14 cellular contexts compared by ENCODE assay signal in genomic region chr9:113616116-113616515, GRCh38.
DNase-seq lines count a peak whose midpoint lies in the region; ATAC-seq, FAIRE-seq and TF ChIP-seq lines count a peak whose summit lies in the region.
"Had no signal": no experiment of that assay in that cellular context is flagged by ENCODE, and none has a peak within 500 bp of the region (broad histone marks: within the 10 kb centered on the region; RNA-seq: fewer than 3 reads in every experiment).

No MANE protein-coding gene starts in this region.

- H3K36me3 Mint-ChIP-seq in activated CD4-positive, alpha-beta T cell treated with anti-CD3 and anti-CD28 coated beads for 36 hours (ENCODE audit: low read depth), result no peaks in the 10 kb centered on the region
- no peaks in the 10 kb centered on the region for H3K36me3 Mint-ChIP-seq in stimulated activated memory B cell treated with anti-CD40 and anti-IgM and Interleukin-4, amounts not matched to agents 10 μg/mL and 1 μg/mL and 100 μg/mL, for 72 hours
- H3K36me3 Mint-ChIP-seq: CD8-positive, alpha-beta T cell had no signal

- H3K27me3 ChIP-seq in adipocyte (replicated peaks; ENCODE audit: control insufficient read depth, insufficient read depth, low read length), result no peaks in the 10 kb centered on the region
- H3K27me3 ChIP-seq in lower lobe of right lung (ENCODE audit: low read depth), result no peaks in the 10 kb centered on the region

- H3K4me3 Mint-ChIP-seq in activated CD4-positive, alpha-beta T cell treated with anti-CD3 and anti-CD28 coated beads for 36 hours, result peak overlapping the region; percentile 31
- H3K4me3 Mint-ChIP-seq in stimulated activated memory B cell treated with anti-CD40 and anti-IgM and Interleukin-4, amounts not matched to agents 10 μg/mL and 1 μg/mL and 100 μg/mL, for 72 hours, result no peak overlapping the region
- H3K4me3 Mint-ChIP-seq: CD8-positive, alpha-beta T cell had no signal

- no peak for DNase-seq in activated CD4-positive, alpha-beta T cell treated with anti-CD3 and anti-CD28 coated beads for 36 hours
- DNase-seq in activated CD4-positive, alpha-beta T cell treated with anti-CD3 and anti-CD28 coated beads for 48 hours, result no peak
- DNase-seq in adipocyte (ENCODE audit: low read depth) (peak; percentile 30), lower lobe of right lung (no peak), D721Med (ENCODE audit: insufficient read length, low spot score) (no peak), retina (no peak)
- DNase-seq: 8988T; activated CD4-positive, alpha-beta T cell treated with anti-CD3 and anti-CD28 coated beads for 4 hours; activated naive CD4-positive, alpha-beta T cell; CD8-positive, alpha-beta T cell; erythroblast had no signal

- peak overlapping the region; percentile 58 for H3K27ac ChIP-seq in lower lobe of right lung

- no peaks in the 10 kb centered on the region for H3K27me3 Mint-ChIP-seq in activated CD4-positive, alpha-beta T cell treated with anti-CD3 and anti-CD28 coated beads for 36 hours
- no peaks in the 10 kb centered on the region for H3K27me3 Mint-ChIP-seq in stimulated activated memory B cell treated with anti-CD40 and anti-IgM and Interleukin-4, amounts not matched to agents 10 μg/mL and 1 μg/mL and 100 μg/mL, for 72 hours

- POLR2A ChIA-PET in activated CD4-positive, alpha-beta T cell treated with anti-CD3 and anti-CD28 coated beads for 36 hours (lab: Charles Lee), result no interaction called here

- intact Hi-C loops in activated CD4-positive, alpha-beta T cell treated with anti-CD3 and anti-CD28 coated beads for 36 hours (cut with DNase I, micrococcal nuclease), result no loop called here
- intact Hi-C loops in lower lobe of right lung (cut with DNase I), result no loop called here

- H3K4me1 Mint-ChIP-seq in activated CD4-positive, alpha-beta T cell treated with anti-CD3 and anti-CD28 coated beads for 36 hours, result peaks cover 62% of the 10 kb centered on the region
- H3K4me1 Mint-ChIP-seq in stimulated activated memory B cell treated with anti-CD40 and anti-IgM and Interleukin-4, amounts not matched to agents 10 μg/mL and 1 μg/mL and 100 μg/mL, for 72 hours, result peaks cover 77% of the 10 kb centered on the region

- H3K9me3 ChIP-seq in adipocyte (ENCODE audit: control insufficient read depth, low read length) (no peaks in the 10 kb centered on the region), lower lobe of right lung (no peaks in the 10 kb centered on the region)

- CTCF ChIA-PET in activated CD4-positive, alpha-beta T cell treated with anti-CD3 and anti-CD28 coated beads for 36 hours (lab: Charles Lee), result interaction anchor here (0.9 to 2.2 kb wide), 4 partner anchors 10 to 99 kb away, joined by 3 to 8 read pairs (median 4); no protein-coding TSS in a partner anchor

- H3K9me3 Mint-ChIP-seq in activated CD4-positive, alpha-beta T cell treated with anti-CD3 and anti-CD28 coated beads for 36 hours (ENCODE audit: low read depth), result no peaks in the 10 kb centered on the region
- H3K9me3 Mint-ChIP-seq in stimulated activated memory B cell treated with anti-CD40 and anti-IgM and Interleukin-4, amounts not matched to agents 10 μg/mL and 1 μg/mL and 100 μg/mL, for 72 hours, result no peaks in the 10 kb centered on the region
- H3K9me3 Mint-ChIP-seq: CD8-positive, alpha-beta T cell had no signal

- ATAC-seq in activated CD4-positive, alpha-beta T cell treated with anti-CD3 and anti-CD28 coated beads for 36 hours, result no peak
- ATAC-seq in lower lobe of right lung, result no peak
- no peak for ATAC-seq in stimulated activated memory B cell treated with anti-CD40 and anti-IgM and Interleukin-4, amounts not matched to agents 10 μg/mL and 1 μg/mL and 100 μg/mL, for 72 hours
- ATAC-seq in GM21529 (IDR thresholded peaks at IDR 0.05; ENCODE audit: unreplicated experiment), result no peak
- ATAC-seq: CD8-positive, alpha-beta T cell; HCT116 had no signal

- H3K36me3 ChIP-seq in adipocyte (ENCODE audit: control insufficient read depth, insufficient read depth, low read length, severe bottlenecking) (no peaks in the 10 kb centered on the region), lower lobe of right lung (no peaks in the 10 kb centered on the region)

- H3K4me3 ChIP-seq in adipocyte (ENCODE audit: low read length) (no peak overlapping the region), lower lobe of right lung (no peak overlapping the region)

- no peak for FAIRE-seq in D721Med (lab: Jason Lieb, UNC)

- H3K27ac Mint-ChIP-seq in activated CD4-positive, alpha-beta T cell treated with anti-CD3 and anti-CD28 coated beads for 36 hours, result peak overlapping the region; percentile 86
- H3K27ac Mint-ChIP-seq in stimulated activated memory B cell treated with anti-CD40 and anti-IgM and Interleukin-4, amounts not matched to agents 10 μg/mL and 1 μg/mL and 100 μg/mL, for 72 hours, result peak overlapping the region; percentile 92
- H3K27ac Mint-ChIP-seq: CD8-positive, alpha-beta T cell had no signal

- TF ChIP-seq CTCF in lower lobe of right lung (IDR thresholded peaks at IDR 0.05) (no peak), D721Med (IDR thresholded peaks at IDR 0.05; ENCODE audit: insufficient read depth, missing control alignments) (no peak)

- H3K9ac ChIP-seq in adipocyte (ENCODE audit: low read length), result peak overlapping the region; percentile 65

- peaks cover 43% of the 10 kb centered on the region for H3K4me1 ChIP-seq in adipocyte (ENCODE audit: control insufficient read depth, insufficient read depth, low read length)
- H3K4me1 ChIP-seq in lower lobe of right lung, result peaks cover 28% of the 10 kb centered on the region
